Comparison of ENCODE assay signal across 8 cellular contexts in genomic region chr9:129111762-129112151, GRCh38. TPM values are rescaled to one million over a fixed set of nuclear protein-coding genes. Genes with fewer than 3 reads are reported as not detected.
DNase-seq lines count a peak whose midpoint lies in the region; ATAC-seq and TF ChIP-seq lines count a peak whose summit lies in the region.

No MANE protein-coding gene starts in this region.

- peak overlapping the region; percentile 89 for H3K4me2 ChIP-seq in neuronal stem cell (ENCODE audit: insufficient read depth, low read length, poor library complexity, severe bottlenecking)

- H3K4me1 ChIP-seq in gastroesophageal sphincter: peaks cover 0 to 62% (median 27%) of the 10 kb centered on the region in 3 donors
- H3K4me1 ChIP-seq in neuronal stem cell (ENCODE audit: control insufficient read depth in 2 of 2, insufficient read depth in 1 of 2, low read depth in 1 of 2, low read length in 2 of 2): peaks cover 5 to 10% of the 10 kb centered on the region in 2 donors

- no peaks in the 10 kb centered on the region for H3K27me3 Mint-ChIP-seq in activated T-helper 17 cell treated with anti-CD3 and anti-CD28 coated beads, Interleukin-2, amount 50 U/mL, for 72 hours

- peak overlapping the region; percentile 94 for H2BK5ac ChIP-seq in neuronal stem cell (ENCODE audit: low read length)

- H3K27me3 ChIP-seq in gastroesophageal sphincter (no peaks in the 10 kb centered on the region), neuronal stem cell (ENCODE audit: control insufficient read depth in 3 of 3, insufficient read depth in 3 of 3, low read depth in 1 of 3, low read length in 3 of 3) (peaks cover 0 to 15% (median 0%) of the 10 kb centered on the region in 3 experiments)

- H2BK15ac ChIP-seq in neuronal stem cell (ENCODE audit: low read length): peak overlapping the region; percentile 75

- DNase-seq in AG09309 (ENCODE audit: low read depth) (no peak), NCI-H345 (lab: John Stamatoyannopoulos, UW) (peak; percentile 33), neuronal stem cell (ENCODE audit: low spot score) (no peak), foreskin melanocyte (no peak)

- peak overlapping the region; percentile 93 for H3K23ac ChIP-seq in neuronal stem cell (ENCODE audit: low read depth, low read length, poor library complexity)

- H3K4me3 ChIP-seq in AG09309 (ENCODE audit: control insufficient read depth, low read depth, low read length): peak overlapping the region; percentile 81
- peak overlapping the region; percentile 90 to 97 for H3K4me3 ChIP-seq in gastroesophageal sphincter
- H3K4me3 ChIP-seq in neuronal stem cell (ENCODE audit: low read length in 2 of 2): peak overlapping the region; percentile 72 to 80

- TF ChIP-seq EP300 in gastroesophageal sphincter (IDR thresholded peaks at IDR 0.05): no peak

- peak overlapping the region; percentile 92 for H3K4me3 Mint-ChIP-seq in activated T-helper 17 cell treated with anti-CD3 and anti-CD28 coated beads, Interleukin-2, amount 50 U/mL, for 72 hours

- no peak overlapping the region for H2BK12ac ChIP-seq in neuronal stem cell (ENCODE audit: low read length)

- peaks cover 0 to 13% of the 10 kb centered on the region in 2 donors for H3K36me3 ChIP-seq in gastroesophageal sphincter
- peaks cover 0 to 6% of the 10 kb centered on the region in 2 donors for H3K36me3 ChIP-seq in neuronal stem cell (replicated peaks in 1 of 2; ENCODE audit: control insufficient read depth in 2 of 2, insufficient read depth in 2 of 2, low read length in 2 of 2)

- peak overlapping the region; percentile 96 for H2AFZ ChIP-seq in neuronal stem cell (ENCODE audit: low read length)

- H4K91ac ChIP-seq in neuronal stem cell (ENCODE audit: low read depth, low read length, poor library complexity): no peak overlapping the region

- H3K79me1 ChIP-seq in neuronal stem cell (ENCODE audit: low read depth, low read length): no peaks in the 10 kb centered on the region

- H3K9me3 Mint-ChIP-seq in activated T-helper 17 cell treated with anti-CD3 and anti-CD28 coated beads, Interleukin-2, amount 50 U/mL, for 72 hours: no peaks in the 10 kb centered on the region

- peak overlapping the region; percentile 56 for H3K14ac ChIP-seq in neuronal stem cell (ENCODE audit: low read length)

- H2BK120ac ChIP-seq in neuronal stem cell (ENCODE audit: low read depth, low read length): peak overlapping the region; percentile 96

- H3K9ac ChIP-seq in neuronal stem cell (ENCODE audit: low read depth, low read length, poor library complexity): peak overlapping the region; percentile 90

- peak overlapping the region; percentile 30 for H4K8ac ChIP-seq in neuronal stem cell (ENCODE audit: low read depth, low read length)

- peak overlapping the region; percentile 90 for H3K27ac Mint-ChIP-seq in activated T-helper 17 cell treated with anti-CD3 and anti-CD28 coated beads, Interleukin-2, amount 50 U/mL, for 72 hours

- H3K4ac ChIP-seq in neuronal stem cell (ENCODE audit: low read length): no peak overlapping the region

- no peak for TF ChIP-seq CTCF in AG09309 (IDR thresholded peaks at IDR 0.05; ENCODE audit: control insufficient read depth, insufficient read depth, low read depth, low read length, missing control alignments)
- no peak for TF ChIP-seq CTCF in gastroesophageal sphincter (IDR thresholded peaks at IDR 0.05)

- peak overlapping the region; percentile 94 for H2AK5ac ChIP-seq in neuronal stem cell (ENCODE audit: low read depth, low read length)

- WGBS in gastroesophageal sphincter (ENCODE audit: low coverage in 1 of 2), 2 donors: 0% methylated on average over 3 to 10 of the region's 20 CpGs
- no CpG with 5 or more reads among the region's 20 CpGs for WGBS in neuronal stem cell (ENCODE audit: extremely low coverage in 2 of 2, insufficient read length in 2 of 2, insufficient replicate concordance in 1 of 2), 2 donors

- H3K36me3 Mint-ChIP-seq in activated T-helper 17 cell treated with anti-CD3 and anti-CD28 coated beads, Interleukin-2, amount 50 U/mL, for 72 hours (ENCODE audit: low read depth): no peaks in the 10 kb centered on the region

- H3K27ac ChIP-seq in gastroesophageal sphincter (peak overlapping the region; percentile 90 to 98 (median 96)), neuronal stem cell (replicated peaks; ENCODE audit: low read length) (peak overlapping the region; percentile 98)

- ATAC-seq in GM19463 (IDR thresholded peaks at IDR 0.05; ENCODE audit: unreplicated experiment) (peak; percentile 3), gastroesophageal sphincter (no peak), GM18870 (IDR thresholded peaks at IDR 0.05; ENCODE audit: unreplicated experiment) (no peak)
- no peak for ATAC-seq in activated T-helper 17 cell treated with anti-CD3 and anti-CD28 coated beads, Interleukin-2, amount 50 U/mL, for 72 hours (replicated peaks)

- no peak for TF ChIP-seq POLR2A in gastroesophageal sphincter (IDR thresholded peaks at IDR 0.05)

- H3K4me1 Mint-ChIP-seq in activated T-helper 17 cell treated with anti-CD3 and anti-CD28 coated beads, Interleukin-2, amount 50 U/mL, for 72 hours: peaks cover 16% of the 10 kb centered on the region

- H3K18ac ChIP-seq in neuronal stem cell (ENCODE audit: low read length): peak overlapping the region; percentile 77

- H3K9me3 ChIP-seq in gastroesophageal sphincter (no peaks in the 10 kb centered on the region), neuronal stem cell (replicated peaks in 1 of 2; ENCODE audit: control insufficient read depth in 2 of 2, insufficient read depth in 1 of 2, low read depth in 1 of 2, low read length in 2 of 2) (no peaks in the 10 kb centered on the region)

RNA-seq across cellular contexts. Expression of gene PTPA, which starts 0.5 kb away (rescaled TPM):
- 100 to 1,000 TPM in 1 of 2 donors, 10 to 100 TPM in 1; 77.9 to 131 TPM for total RNA-seq in activated T-helper 17 cell treated with anti-CD3 and anti-CD28 coated beads, Interleukin-2, amount 50 U/mL, for 72 hours
- total RNA-seq in gastroesophageal sphincter: 100 to 1,000 TPM in 1 of 4 donors, 10 to 100 TPM in 3; 58.7 to 100 (median 71.6) TPM
- polyA plus RNA-seq in neuronal stem cell (2013, experiment 1 of 2): 74.5 TPM
- 76.7 TPM for polyA plus RNA-seq in neuronal stem cell (2013, experiment 2 of 2)

RNA-seq across cellular contexts. Expression of gene CRAT, which starts 1.2 kb away (rescaled TPM):
- 10 to 100 TPM; 19.8 to 21.8 TPM for total RNA-seq in activated T-helper 17 cell treated with anti-CD3 and anti-CD28 coated beads, Interleukin-2, amount 50 U/mL, for 72 hours
- 10 to 100 TPM; 59.6 to 91.2 (median 67.5) TPM for total RNA-seq in gastroesophageal sphincter
- 12.9 TPM for polyA plus RNA-seq in neuronal stem cell (2013, experiment 1 of 2)
- polyA plus RNA-seq in neuronal stem cell (2013, experiment 2 of 2): 12.1 TPM

RNA-seq across cellular contexts. Expression of gene DOLPP1, which starts 30.8 kb away (rescaled TPM):
- 10 to 100 TPM; 12.3 to 20.8 TPM for total RNA-seq in activated T-helper 17 cell treated with anti-CD3 and anti-CD28 coated beads, Interleukin-2, amount 50 U/mL, for 72 hours
- total RNA-seq in gastroesophageal sphincter: 1 to 10 TPM; 2.7 to 6.2 (median 6.0) TPM
- 34.9 TPM for polyA plus RNA-seq in neuronal stem cell (2013, experiment 1 of 2)
- polyA plus RNA-seq in neuronal stem cell (2013, experiment 2 of 2): 34.1 TPM
